In genomic region chr7:52114056-52114455, GRCh38 we compare ENCODE assay signal across 13 cellular contexts.
DNase-seq lines count a peak whose midpoint lies in the region; ATAC-seq, FAIRE-seq and TF ChIP-seq lines count a peak whose summit lies in the region.
"Had no signal": no experiment of that assay in that cellular context is flagged by ENCODE, and none has a peak within 500 bp of the region (broad histone marks: within the 10 kb centered on the region; RNA-seq: fewer than 3 reads in every experiment).

No MANE protein-coding gene starts in this region.

- dilution Hi-C loops in endothelial cell of umbilical vein (cut with MboI; ENCODE audit: extremely low pct_ligation_motif_present, low sequenced_read_pairs), result no loop called here

- H3F3A ChIP-seq in OCI-LY1 (ENCODE audit: insufficient read depth, low read length), result no peaks in the 10 kb centered on the region
- peaks cover 4% of the 10 kb centered on the region for H3F3A ChIP-seq in smooth muscle cell (ENCODE audit: low read depth)

- no peak overlapping the region for H4K8ac ChIP-seq in H9 (replicated peaks; ENCODE audit: insufficient read length, low read depth, low read length)

- H2BK12ac ChIP-seq in H9 (ENCODE audit: insufficient read length, low read depth, low read length), result no peak overlapping the region

- H3K79me2 ChIP-seq in H9 (ENCODE audit: insufficient read depth, low read length), result no peaks in the 10 kb centered on the region
- H3K79me2 ChIP-seq in OCI-LY1 (ENCODE audit: insufficient read depth, low read length), result no peaks in the 10 kb centered on the region
- no peaks in the 10 kb centered on the region for H3K79me2 ChIP-seq in endothelial cell of umbilical vein (ENCODE audit: control insufficient read depth, insufficient read depth, low read length)
- H3K79me2 ChIP-seq in smooth muscle cell (ENCODE audit: low read depth), result no peaks in the 10 kb centered on the region
- no peaks in the 10 kb centered on the region for H3K79me2 ChIP-seq in OCI-LY7 (ENCODE audit: insufficient read depth, low read depth, low read length)

- no peak overlapping the region for H2AK5ac ChIP-seq in H9 (ENCODE audit: insufficient read length, low read length)

- POLR2A ChIA-PET in endothelial cell of umbilical vein (lab: Charles Lee) (no interaction called here), OCI-LY7 (lab: Charles Lee) (no interaction called here)

- peak overlapping the region; percentile 3 to 75 (median 72); a peak in 6 of 7 replicates for H3K27ac Mint-ChIP-seq in H9
- no peak overlapping the region for H3K27ac Mint-ChIP-seq in stimulated activated effector memory CD8-positive, alpha-beta T cell treated with anti-CD3 and anti-CD28 coated beads, Interleukin-12 subunit alpha, Interleukin-12 subunit beta, amount 100 ng/mL, for 72 hours
- H3K27ac Mint-ChIP-seq: CD4-positive, CD25-positive, alpha-beta regulatory T cell had no signal

- H3K79me1 ChIP-seq in H9 (ENCODE audit: insufficient read depth, low read depth, low read length, poor library complexity, severe bottlenecking), result no peaks in the 10 kb centered on the region

- H3K4me2 ChIP-seq in H9 (ENCODE audit: insufficient read depth, insufficient read length, low read length) (no peak overlapping the region), OCI-LY1 (ENCODE audit: low read length) (no peak overlapping the region), endothelial cell of umbilical vein (ENCODE audit: insufficient read depth, low read length) (peak overlapping the region; percentile 35), smooth muscle cell (no peak overlapping the region), OCI-LY7 (ENCODE audit: low read length) (no peak overlapping the region)
- H3K4me2 ChIP-seq: BLaER1 treated with 17β-estradiol and CSF1 and Interleukin-3, amounts not matched to agents 10 nM and 100 nM had no signal

- H2AFZ ChIP-seq in H9 (ENCODE audit: low read length) (no peak overlapping the region), OCI-LY1 (ENCODE audit: low read length) (peak overlapping the region; percentile 87; the same call in 1 of the 2 replicates), endothelial cell of umbilical vein (ENCODE audit: low read depth, low read length) (peak overlapping the region; percentile 70), smooth muscle cell (ENCODE audit: low read depth) (peak overlapping the region; percentile 11), OCI-LY7 (ENCODE audit: low read length) (no peak overlapping the region)

- H3K9me2 ChIP-seq in OCI-LY1 (ENCODE audit: low read depth, low read length) (no peaks in the 10 kb centered on the region), OCI-LY7 (ENCODE audit: insufficient read depth, low read length) (no peaks in the 10 kb centered on the region)

- DNase-seq in H9 (no peak), endothelial cell of umbilical vein (ENCODE audit: low read depth, low spot score) (peak; percentile 80), smooth muscle cell (lab: John Stamatoyannopoulos, UW; ENCODE audit: unreplicated experiment) (no peak), OCI-LY7 (ENCODE audit: low spot score) (no peak)
- DNase-seq in stimulated activated effector memory CD8-positive, alpha-beta T cell treated with anti-CD3 and anti-CD28 coated beads, Interleukin-12 subunit alpha, Interleukin-12 subunit beta, amount 100 ng/mL, for 72 hours (ENCODE audit: low spot score in 2 of 2), result no peak
- DNase-seq: ACHN; CD4-positive, CD25-positive, alpha-beta regulatory T cell; Karpas-422 had no signal

- no peak overlapping the region for H3K9ac ChIP-seq in H9 (ENCODE audit: extremely low read depth, insufficient read length, low read length)
- H3K9ac ChIP-seq in OCI-LY1 (ENCODE audit: low read length), result no peak overlapping the region
- no peak overlapping the region for H3K9ac ChIP-seq in endothelial cell of umbilical vein (replicated peaks; ENCODE audit: extremely low read depth, insufficient read depth, low read length)
- no peak overlapping the region for H3K9ac ChIP-seq in smooth muscle cell (ENCODE audit: low read depth)
- H3K9ac ChIP-seq: BLaER1 treated with 17β-estradiol and CSF1 and Interleukin-3, amounts not matched to agents 10 nM and 100 nM had no signal

- H3K56ac ChIP-seq in H9 (ENCODE audit: insufficient read length, low read depth, low read length), result no peak overlapping the region

- no peak overlapping the region for H3K18ac ChIP-seq in H9 (ENCODE audit: insufficient read length, low read depth, low read length)

- no peaks in the 10 kb centered on the region for H3K36me3 Mint-ChIP-seq in H9 (ENCODE audit: insufficient read depth in 1 of 3, low read depth in 3 of 3)
- H3K36me3 Mint-ChIP-seq in stimulated activated effector memory CD8-positive, alpha-beta T cell treated with anti-CD3 and anti-CD28 coated beads, Interleukin-12 subunit alpha, Interleukin-12 subunit beta, amount 100 ng/mL, for 72 hours, result no peaks in the 10 kb centered on the region
- H3K36me3 Mint-ChIP-seq: CD4-positive, CD25-positive, alpha-beta regulatory T cell had no signal

- H3K4me1 ChIP-seq in H9 (ENCODE audit: insufficient read depth, low read length) (peaks cover 13% of the 10 kb centered on the region), OCI-LY1 (ENCODE audit: insufficient read depth, low read length, severe bottlenecking) (peaks cover 60% of the 10 kb centered on the region), endothelial cell of umbilical vein (ENCODE audit: control insufficient read depth, extremely low read depth, insufficient read depth, low read length) (peaks cover 21% of the 10 kb centered on the region), smooth muscle cell (ENCODE audit: low read depth) (peaks cover 19% of the 10 kb centered on the region), OCI-LY7 (ENCODE audit: insufficient read depth, low read length, poor library complexity, severe bottlenecking) (no peaks in the 10 kb centered on the region)
- H3K4me1 ChIP-seq: BLaER1 treated with 17β-estradiol and CSF1 and Interleukin-3, amounts not matched to agents 10 nM and 100 nM had no signal

- CTCF ChIA-PET in endothelial cell of umbilical vein (lab: Charles Lee), result no interaction called here
- CTCF ChIA-PET in OCI-LY7 (lab: Charles Lee; ENCODE audit: unreplicated experiment), result no interaction called here

- H3K27me3 ChIP-seq in H9 (ENCODE audit: insufficient read depth, low read length) (no peaks in the 10 kb centered on the region), OCI-LY1 (ENCODE audit: insufficient read depth, low read length) (no peaks in the 10 kb centered on the region), endothelial cell of umbilical vein (ENCODE audit: control insufficient read depth in 2 of 2, insufficient read depth in 2 of 2, low read length in 2 of 2) (no peaks in the 10 kb centered on the region), smooth muscle cell (ENCODE audit: low read depth) (no peaks in the 10 kb centered on the region)
- H3K27me3 ChIP-seq: BLaER1 treated with 17β-estradiol and CSF1 and Interleukin-3, amounts not matched to agents 10 nM and 100 nM had no signal

- H2BK20ac ChIP-seq in H9 (ENCODE audit: low read depth, low read length, poor library complexity, severe bottlenecking), result no peak overlapping the region

- H3K14ac ChIP-seq in H9 (ENCODE audit: insufficient read depth, low read length), result no peak overlapping the region

- BruUV-seq in endothelial cell of umbilical vein (replicated peaks; lab: Mats Ljungman, UMichigan) (no TSS peak), OCI-LY7 (replicated peaks; lab: Mats Ljungman, UMichigan) (no TSS peak)

- no peak overlapping the region for H3K23ac ChIP-seq in H9 (ENCODE audit: insufficient read length, low read depth, low read length)

- H3K4ac ChIP-seq in H9 (ENCODE audit: low read depth, low read length), result no peak overlapping the region

- H3K27ac ChIP-seq in H9 (ENCODE audit: insufficient read length, low read depth, low read length), result peak overlapping the region; percentile 70
- H3K27ac ChIP-seq in OCI-LY1 (ENCODE audit: low read depth, low read length, poor library complexity, severe bottlenecking), result no peak overlapping the region
- H3K27ac ChIP-seq in endothelial cell of umbilical vein (ENCODE audit: insufficient read depth, low read depth, low read length), result no peak overlapping the region
- H3K27ac ChIP-seq in smooth muscle cell (ENCODE audit: low read depth), result no peak overlapping the region
- H3K27ac ChIP-seq in OCI-LY7 (ENCODE audit: low read depth, low read length, poor library complexity, severe bottlenecking), result no peak overlapping the region
- H3K27ac ChIP-seq: BLaER1 treated with 17β-estradiol and CSF1 and Interleukin-3, amounts not matched to agents 10 nM and 100 nM had no signal

- intact Hi-C loops in endothelial cell of umbilical vein (cut with micrococcal nuclease) (no loop called here), OCI-LY7 (cut with micrococcal nuclease; ENCODE audit: unreplicated experiment) (no loop called here)

- no peaks in the 10 kb centered on the region for H3K9me3 Mint-ChIP-seq in H9
- H3K9me3 Mint-ChIP-seq in stimulated activated effector memory CD8-positive, alpha-beta T cell treated with anti-CD3 and anti-CD28 coated beads, Interleukin-12 subunit alpha, Interleukin-12 subunit beta, amount 100 ng/mL, for 72 hours, result peaks cover 25% of the 10 kb centered on the region

- no peaks in the 10 kb centered on the region for H3K23me2 ChIP-seq in H9 (ENCODE audit: insufficient read length, low read depth, low read length, poor library complexity, severe bottlenecking)

- H3T11ph ChIP-seq in H9 (ENCODE audit: low read length), result no peak overlapping the region

- H2BK120ac ChIP-seq in H9 (ENCODE audit: low read depth, low read length, poor library complexity, severe bottlenecking), result no peak overlapping the region

- no peaks in the 10 kb centered on the region for H3K36me3 ChIP-seq in OCI-LY1 (ENCODE audit: insufficient read depth, low read length)
- H3K36me3 ChIP-seq in endothelial cell of umbilical vein (ENCODE audit: control insufficient read depth in 2 of 2, extremely low read depth in 1 of 2, insufficient read depth in 2 of 2, low read length in 2 of 2), result no peaks in the 10 kb centered on the region
- H3K36me3 ChIP-seq in smooth muscle cell (ENCODE audit: low read depth), result no peaks in the 10 kb centered on the region
- H3K36me3 ChIP-seq in OCI-LY7 (ENCODE audit: insufficient read depth, low read length), result no peaks in the 10 kb centered on the region
- H3K36me3 ChIP-seq: BLaER1 treated with 17β-estradiol and CSF1 and Interleukin-3, amounts not matched to agents 10 nM and 100 nM had no signal

- no peak overlapping the region for H4K91ac ChIP-seq in H9 (ENCODE audit: insufficient read length, low read depth, low read length)

- H3K9me3 ChIP-seq in H9 (ENCODE audit: control insufficient read depth, low read depth, low read length) (no peaks in the 10 kb centered on the region), OCI-LY1 (ENCODE audit: low read length) (no peaks in the 10 kb centered on the region), endothelial cell of umbilical vein (replicated peaks; ENCODE audit: control insufficient read depth, insufficient read depth, low read length) (no peaks in the 10 kb centered on the region), smooth muscle cell (replicated peaks; ENCODE audit: low read depth) (no peaks in the 10 kb centered on the region), OCI-LY7 (ENCODE audit: low read length) (no peaks in the 10 kb centered on the region)
- H3K9me3 ChIP-seq: BLaER1 treated with 17β-estradiol and CSF1 and Interleukin-3, amounts not matched to agents 10 nM and 100 nM had no signal

- no peak for TF ChIP-seq POLR2A in endothelial cell of umbilical vein (IDR thresholded peaks at IDR 0.05; ENCODE audit: low read depth, low read length)

- no peak for ATAC-seq in stimulated activated effector memory CD8-positive, alpha-beta T cell treated with anti-CD3 and anti-CD28 coated beads, Interleukin-12 subunit alpha, Interleukin-12 subunit beta, amount 100 ng/mL, for 72 hours
- ATAC-seq in HG03520 (IDR thresholded peaks at IDR 0.05; ENCODE audit: unreplicated experiment), result no peak
- ATAC-seq: HCT116, K562 had no signal

- H4K20me1 ChIP-seq in H9 (ENCODE audit: control insufficient read depth, insufficient read depth, insufficient read length) (no peaks in the 10 kb centered on the region), OCI-LY1 (ENCODE audit: insufficient read depth, low read length) (no peaks in the 10 kb centered on the region), endothelial cell of umbilical vein (replicated peaks; ENCODE audit: control insufficient read depth, extremely low read depth, insufficient read depth, low read length) (no peaks in the 10 kb centered on the region), smooth muscle cell (ENCODE audit: low read depth) (no peaks in the 10 kb centered on the region), OCI-LY7 (ENCODE audit: insufficient read depth, low read length) (no peaks in the 10 kb centered on the region)
- H4K20me1 ChIP-seq: BLaER1 treated with 17β-estradiol and CSF1 and Interleukin-3, amounts not matched to agents 10 nM and 100 nM had no signal

- no peaks in the 10 kb centered on the region for H3K27me3 Mint-ChIP-seq in H9 (ENCODE audit: low read depth)
- H3K27me3 Mint-ChIP-seq: CD4-positive, CD25-positive, alpha-beta regulatory T cell had no signal

- H2BK5ac ChIP-seq in H9 (ENCODE audit: insufficient read length, low read length), result no peak overlapping the region

- FAIRE-seq in endothelial cell of umbilical vein (lab: Jason Lieb, UNC), result peak; percentile 58
- FAIRE-seq: K562 had no signal

- H4K5ac ChIP-seq in H9 (ENCODE audit: insufficient read length, low read depth, low read length), result no peak overlapping the region

- TF ChIP-seq CTCF in H9 (conservative IDR thresholded peaks at IDR 0.05) (no peak), OCI-LY1 (IDR thresholded peaks at IDR 0.05; ENCODE audit: low read length) (no peak), endothelial cell of umbilical vein (IDR thresholded peaks at IDR 0.05; ENCODE audit: extremely low read depth in 1 of 2, insufficient read depth in 1 of 2, low read depth in 1 of 2, low read length in 2 of 2) (no peak), smooth muscle cell (IDR thresholded peaks at IDR 0.05; ENCODE audit: borderline replicate concordance, insufficient read depth, poor library complexity, severe bottlenecking) (no peak), OCI-LY7 (conservative IDR thresholded peaks at IDR 0.05; ENCODE audit: low read length) (no peak)

- H3K9me1 ChIP-seq in endothelial cell of umbilical vein (replicated peaks; ENCODE audit: control insufficient read depth, extremely low read depth, insufficient read depth, low read length), result no peaks in the 10 kb centered on the region

- H2BK15ac ChIP-seq in H9 (ENCODE audit: low read depth, low read length), result no peak overlapping the region

- WGBS in H9 (ENCODE audit: extremely low coverage, insufficient read length, low lambda C conversion rate), result no CpG with 5 or more reads among the region's 2 CpGs
- WGBS in smooth muscle cell (ENCODE audit: low lambda C conversion rate), result 24% methylated on average over 2 of the region's 2 CpGs

- H3K4me3 ChIP-seq in OCI-LY1 (ENCODE audit: low read depth, low read length, poor library complexity, severe bottlenecking), result no peak overlapping the region
- no peak overlapping the region for H3K4me3 ChIP-seq in endothelial cell of umbilical vein (replicated peaks in 1 of 3; ENCODE audit: insufficient read depth in 1 of 3, low read depth in 1 of 3, low read length in 3 of 3)
- H3K4me3 ChIP-seq in smooth muscle cell, result no peak overlapping the region
- no peak overlapping the region for H3K4me3 ChIP-seq in OCI-LY7 (ENCODE audit: low read depth, low read length, poor library complexity, severe bottlenecking)
- H3K4me3 ChIP-seq: BLaER1 treated with 17β-estradiol and CSF1 and Interleukin-3, amounts not matched to agents 10 nM and 100 nM; K562 had no signal

- peaks cover 61 to 66% of the 10 kb centered on the region in 2 experiments for H3K4me1 Mint-ChIP-seq in H9
- H3K4me1 Mint-ChIP-seq in stimulated activated effector memory CD8-positive, alpha-beta T cell treated with anti-CD3 and anti-CD28 coated beads, Interleukin-12 subunit alpha, Interleukin-12 subunit beta, amount 100 ng/mL, for 72 hours, result no peaks in the 10 kb centered on the region
- H3K4me1 Mint-ChIP-seq: CD4-positive, CD25-positive, alpha-beta regulatory T cell had no signal

- no peak overlapping the region for H3K4me3 Mint-ChIP-seq in H9
- H3K4me3 Mint-ChIP-seq in stimulated activated effector memory CD8-positive, alpha-beta T cell treated with anti-CD3 and anti-CD28 coated beads, Interleukin-12 subunit alpha, Interleukin-12 subunit beta, amount 100 ng/mL, for 72 hours, result no peak overlapping the region
- H3K4me3 Mint-ChIP-seq: CD4-positive, CD25-positive, alpha-beta regulatory T cell had no signal

Comparison
In these comparisons a context has a peak if more than half of its experiments do, and no peak if none do; other contexts are left out.
1. H2AFZ ChIP-seq: peak in OCI-LY1 (single experiment), endothelial cell of umbilical vein (single experiment) and smooth muscle cell (single experiment); none in H9 (single experiment) and OCI-LY7 (single experiment).